Comparison of ENCODE assay signal across 8 cellular contexts in the genomic region with DNA sequence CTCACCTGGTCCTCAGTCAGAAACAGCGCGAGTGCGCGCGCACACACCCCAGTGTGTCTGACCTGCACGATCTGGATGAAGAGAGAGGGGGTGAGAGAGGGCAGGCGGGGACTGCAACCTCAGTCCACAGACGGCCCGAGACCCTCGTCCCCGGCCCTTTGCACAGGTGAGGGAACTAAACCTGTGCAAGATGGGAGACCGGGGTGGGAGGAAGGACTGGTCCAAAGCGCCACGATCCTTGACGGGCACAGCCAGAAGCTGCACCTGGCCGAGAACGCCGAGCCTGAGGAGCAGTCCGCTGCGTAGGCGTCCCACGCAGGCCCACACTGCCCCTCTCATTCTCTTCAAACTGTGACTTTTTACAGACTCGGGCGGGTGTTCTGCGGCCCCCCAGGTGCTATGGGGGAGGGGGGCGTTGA. TPM values are rescaled to one million over a fixed set of nuclear protein-coding genes. Genes with fewer than 3 reads are reported as not detected.
DNase-seq lines count a peak whose midpoint lies in the region; ATAC-seq and TF ChIP-seq lines count a peak whose summit lies in the region.

No MANE protein-coding gene starts in this region.

- 26 to 34% methylated on average over 26 of the region's 26 CpGs for WGBS in esophagus, 2 donors
- 15 to 17% (median 15%) methylated on average over 26 of the region's 26 CpGs for WGBS in ovary, 3 donors

- H3F3A ChIP-seq in OCI-LY1 (ENCODE audit: insufficient read depth, low read length), result no peaks in the 10 kb centered on the region

- H3K9me2 ChIP-seq in OCI-LY1 (ENCODE audit: low read depth, low read length), result no peaks in the 10 kb centered on the region

- TF ChIP-seq POLR2A in ovary (IDR thresholded peaks at IDR 0.05), result no peak

- no peaks in the 10 kb centered on the region for H4K20me1 ChIP-seq in OCI-LY1 (ENCODE audit: insufficient read depth, low read length)

- intact Hi-C loops in ovary (cut with DNase I), result no loop called here

- peaks cover 19% of the 10 kb centered on the region for H3K36me3 ChIP-seq in OCI-LY1 (ENCODE audit: insufficient read depth, low read length)
- H3K36me3 ChIP-seq in esophagus (ENCODE audit: control insufficient read depth in 2 of 2, insufficient read depth in 2 of 2, low read length in 1 of 2), result no peaks in the 10 kb centered on the region
- no peaks in the 10 kb centered on the region for H3K36me3 ChIP-seq in ovary

- H3K27me3 ChIP-seq in OCI-LY1 (ENCODE audit: insufficient read depth, low read length) (no peaks in the 10 kb centered on the region), esophagus (ENCODE audit: control insufficient read depth in 1 of 2, insufficient read depth in 2 of 2, low read length in 2 of 2) (no peaks in the 10 kb centered on the region), ovary (no peaks in the 10 kb centered on the region)

- TF ChIP-seq CTCF in OCI-LY1 (IDR thresholded peaks at IDR 0.05; ENCODE audit: low read length) (no peak), ovary (IDR thresholded peaks at IDR 0.05) (no peak)

- no peak overlapping the region for H2AFZ ChIP-seq in OCI-LY1 (ENCODE audit: low read length)

- no peaks in the 10 kb centered on the region for H3K79me2 ChIP-seq in OCI-LY1 (ENCODE audit: insufficient read depth, low read length)

- no peak for TF ChIP-seq EP300 in ovary (IDR thresholded peaks at IDR 0.05)

- H3K27ac ChIP-seq in OCI-LY1 (ENCODE audit: low read depth, low read length, poor library complexity, severe bottlenecking) (no peak overlapping the region), esophagus (ENCODE audit: low read depth in 2 of 2, low read length in 1 of 2) (no peak overlapping the region), ovary (peak overlapping the region in 1 of 2 donors; percentile 22)

- H3K4me3 ChIP-seq in OCI-LY1 (ENCODE audit: low read depth, low read length, poor library complexity, severe bottlenecking), result peak overlapping the region; percentile 75
- peak overlapping the region; percentile 72 to 78 for H3K4me3 ChIP-seq in esophagus (ENCODE audit: low read depth in 1 of 2, low read length in 2 of 2)
- peak overlapping the region; percentile 61 for H3K4me3 ChIP-seq in ovary

- peak overlapping the region; percentile 84; the same call in 1 of the 2 replicates for H3K9ac ChIP-seq in OCI-LY1 (ENCODE audit: low read length)

- H3K4me1 ChIP-seq in OCI-LY1 (ENCODE audit: insufficient read depth, low read length, severe bottlenecking) (peaks cover 35% of the 10 kb centered on the region), esophagus (ENCODE audit: control insufficient read depth in 2 of 2, insufficient read depth in 2 of 2, low read length in 1 of 2) (peaks cover 7 to 25% of the 10 kb centered on the region in 2 donors), ovary (ENCODE audit: insufficient read depth) (peaks cover 12% of the 10 kb centered on the region)

- peak overlapping the region; percentile 93 for H3K4me2 ChIP-seq in OCI-LY1 (ENCODE audit: low read length)

- H3K9me3 ChIP-seq in OCI-LY1 (ENCODE audit: low read length) (no peaks in the 10 kb centered on the region), esophagus (ENCODE audit: control insufficient read depth in 2 of 2, insufficient read depth in 1 of 2, low read depth in 1 of 2, low read length in 1 of 2) (no peaks in the 10 kb centered on the region), ovary (no peaks in the 10 kb centered on the region)

- DNase-seq in DMS53 (lab: John Stamatoyannopoulos, UW), result peak; percentile 87
- no peak for DNase-seq in ovary
- no peak for DNase-seq in T1000 (lab: John Stamatoyannopoulos, UW)

- ATAC-seq in HG03378 (IDR thresholded peaks at IDR 0.05; ENCODE audit: unreplicated experiment), result no peak
- no peak for ATAC-seq in GM21526 (IDR thresholded peaks at IDR 0.05; ENCODE audit: low FRiP score, unreplicated experiment)
- ATAC-seq in HG03342 (IDR thresholded peaks at IDR 0.05; ENCODE audit: unreplicated experiment), result no peak

RNA-seq across cellular contexts. Expression of a gene that starts 0.5 kb away (rescaled TPM):
- polyA plus RNA-seq in esophagus (1 to 10 TPM; 1.5 to 1.6 TPM), ovary (1 to 10 TPM; 2.3 to 4.7 TPM)
- 1 to 10 TPM; 2.3 to 3.6 (median 2.6) TPM for total RNA-seq in ovary

RNA-seq across cellular contexts. Expression of a gene that starts 3.9 kb away (rescaled TPM):
- polyA plus RNA-seq in esophagus (under 1 TPM in 1 of 2 donors, not detected in 1; 0.06 TPM), ovary (under 1 TPM in 1 of 2 donors, not detected in 1; 0.05 TPM)
- total RNA-seq in ovary, result 10 to 100 TPM in 1 of 7 donors, 1 to 10 TPM in 1, under 1 TPM in 2, not detected in 3; 0.22 to 13.3 (median 0.99) TPM

RNA-seq across cellular contexts. Expression of a gene that starts 4.6 kb away (rescaled TPM):
- 1 to 10 TPM; 2.7 to 2.9 TPM for polyA plus RNA-seq in esophagus
- total RNA-seq in ovary, result 1 to 10 TPM; 3.2 to 9.4 (median 6.2) TPM
- 1 to 10 TPM; 2.3 to 6.8 TPM for polyA plus RNA-seq in ovary

RNA-seq across cellular contexts. Expression of a gene that starts 17.2 kb away (rescaled TPM):
- polyA plus RNA-seq in esophagus, result 10 to 100 TPM; 10.4 to 15.6 TPM
- total RNA-seq in ovary, result 10 to 100 TPM; 11.6 to 34.6 (median 24.6) TPM
- 10 to 100 TPM in 1 of 2 donors, 1 to 10 TPM in 1; 9.4 to 13.8 TPM for polyA plus RNA-seq in ovary

RNA-seq across cellular contexts. Expression of a gene that starts 17.3 kb away (rescaled TPM):
- polyA plus RNA-seq in esophagus (100 to 1,000 TPM; 134 to 189 TPM), ovary (100 to 1,000 TPM; 189 to 272 TPM)
- total RNA-seq in ovary, result 100 to 1,000 TPM; 140 to 194 (median 161) TPM
